Comparison of ENCODE assay signal across 1 cellular context in genomic region chr2:21270083-21270491, GRCh38.
TF ChIP-seq lines count a peak whose summit lies in the region.

No MANE protein-coding gene starts in this region.

TF ChIP-seq in SK-N-SH, 30 proteins besides CTCF, POLR2A, EP300 and RAD21 (continued from another document):
- TF ChIP-seq ZBTB33 (IDR thresholded peaks at IDR 0.05; ENCODE audit: borderline replicate concordance, low read depth), result no peak
- TF ChIP-seq ELF1 (IDR thresholded peaks at IDR 0.05), result no peak
